9 cellular contexts compared by ENCODE assay signal in the genomic region with DNA sequence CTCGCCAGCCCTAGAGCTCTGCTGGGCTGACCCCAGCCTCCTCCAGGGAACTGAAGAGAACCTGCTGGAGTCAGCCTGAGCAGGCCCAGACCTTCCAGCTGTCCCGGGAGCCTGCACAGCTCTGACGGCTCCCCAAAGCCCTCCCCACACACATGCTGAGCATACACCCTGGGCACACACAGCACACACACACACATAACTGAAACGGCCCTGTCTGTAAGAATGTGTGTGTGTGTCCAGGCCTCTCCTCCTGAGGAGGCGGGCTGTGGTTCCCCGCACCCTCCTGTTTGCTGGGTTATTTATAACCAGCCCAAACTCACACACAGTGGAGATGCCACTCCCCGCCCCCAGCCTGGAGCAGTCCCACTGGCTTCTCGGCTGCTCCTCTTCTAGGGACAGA. TPM values are rescaled to one million over a fixed set of nuclear protein-coding genes. Genes with fewer than 3 reads are reported as not detected.
DNase-seq lines count a peak whose midpoint lies in the region; ATAC-seq and TF ChIP-seq lines count a peak whose summit lies in the region.
"Had no signal": no experiment of that assay in that cellular context is flagged by ENCODE, and none has a peak within 500 bp of the region (broad histone marks: within the 10 kb centered on the region; RNA-seq: fewer than 3 reads in every experiment).

No MANE protein-coding gene starts in this region.

- H3K36me3 ChIP-seq in HUES48 (ENCODE audit: control insufficient read depth, insufficient read depth, low read length) (no peaks in the 10 kb centered on the region), kidney epithelial cell (ENCODE audit: control insufficient read depth, insufficient read depth, low read length) (no peaks in the 10 kb centered on the region), spleen (no peaks in the 10 kb centered on the region)

- H3K4me1 Mint-ChIP-seq in activated CD8-positive, alpha-beta memory T cell treated with anti-CD3 and anti-CD28 coated beads, Interleukin-2, amount 10 ng/mL, durations not matched to agents 7 days and 5 days = no peaks in the 10 kb centered on the region

- no peaks in the 10 kb centered on the region for H3K36me3 Mint-ChIP-seq in activated CD8-positive, alpha-beta memory T cell treated with anti-CD3 and anti-CD28 coated beads, Interleukin-2, amount 10 ng/mL, durations not matched to agents 7 days and 5 days

- no peak for TF ChIP-seq POLR2A in spleen (IDR thresholded peaks at IDR 0.05)

- WGBS in spleen, 5 donors = 49 to 53% (median 52%) methylated on average over 8 of the region's 8 CpGs

- H3K4me1 ChIP-seq in HUES48 (ENCODE audit: control insufficient read depth, insufficient read depth, low read length) (peaks cover 22% of the 10 kb centered on the region), spleen (peaks cover 10 to 89% (median 51%) of the 10 kb centered on the region in 6 donors)

- CTCF ChIA-PET in activated CD8-positive, alpha-beta memory T cell treated with anti-CD3 and anti-CD28 coated beads, Interleukin-2, amount 10 ng/mL, durations not matched to agents 7 days and 5 days (lab: Charles Lee) = no interaction called here

- H3K27me3 ChIP-seq in HUES48 (ENCODE audit: control insufficient read depth, insufficient read depth, low read length) (no peaks in the 10 kb centered on the region), kidney epithelial cell (ENCODE audit: control insufficient read depth, insufficient read depth, low read length) (no peaks in the 10 kb centered on the region), spleen (replicated peaks in 1 of 7) (no peaks in the 10 kb centered on the region)

- in situ Hi-C loops in astrocyte of the spinal cord (cut with HindIII; ENCODE audit: low sequenced_read_pairs) = no loop called here

- no peak overlapping the region for H3K4me3 Mint-ChIP-seq in activated CD8-positive, alpha-beta memory T cell treated with anti-CD3 and anti-CD28 coated beads, Interleukin-2, amount 10 ng/mL, durations not matched to agents 7 days and 5 days

- no peaks in the 10 kb centered on the region for H3K9me3 Mint-ChIP-seq in activated CD8-positive, alpha-beta memory T cell treated with anti-CD3 and anti-CD28 coated beads, Interleukin-2, amount 10 ng/mL, durations not matched to agents 7 days and 5 days (ENCODE audit: low read depth)

- peak overlapping the region; percentile 32 for H3K27ac ChIP-seq in HUES48 (ENCODE audit: low read depth, low read length)
- peak overlapping the region in 6 of 8 donors; percentile 19 to 66 (median 53) for H3K27ac ChIP-seq in spleen

- no peak overlapping the region for H3K4me3 ChIP-seq in HUES48 (ENCODE audit: low read depth, low read length)
- no peak overlapping the region for H3K4me3 ChIP-seq in astrocyte of the spinal cord (ENCODE audit: low read depth, low read length)
- H3K4me3 ChIP-seq in kidney epithelial cell (ENCODE audit: low read depth, low read length) = no peak overlapping the region
- H3K4me3 ChIP-seq in spleen = no peak overlapping the region

- intact Hi-C loops in spleen (cut with DNase I; ENCODE audit: low total_unique reads) = no loop called here

- peaks cover 40% of the 10 kb centered on the region for H3K27me3 Mint-ChIP-seq in activated CD8-positive, alpha-beta memory T cell treated with anti-CD3 and anti-CD28 coated beads, Interleukin-2, amount 10 ng/mL, durations not matched to agents 7 days and 5 days

- no peak for TF ChIP-seq CTCF in astrocyte of the spinal cord (IDR thresholded peaks at IDR 0.05; ENCODE audit: low read depth, low read length)
- no peak for TF ChIP-seq CTCF in kidney epithelial cell (IDR thresholded peaks at IDR 0.05; ENCODE audit: insufficient read depth, low read length, poor library complexity, severe bottlenecking)
- no peak for TF ChIP-seq CTCF in spleen (IDR thresholded peaks at IDR 0.05 in 8 of 11, conservative IDR thresholded peaks at IDR 0.05 in 3 of 11)

- no peak overlapping the region for H3K9ac ChIP-seq in HUES48 (ENCODE audit: low read depth, low read length)

- H3K27ac Mint-ChIP-seq in activated CD8-positive, alpha-beta memory T cell treated with anti-CD3 and anti-CD28 coated beads, Interleukin-2, amount 10 ng/mL, durations not matched to agents 7 days and 5 days = no peak overlapping the region

- no peaks in the 10 kb centered on the region for H3K9me3 ChIP-seq in HUES48 (ENCODE audit: control insufficient read depth, insufficient read depth, low read length)
- H3K9me3 ChIP-seq in spleen = no peaks in the 10 kb centered on the region

- DNase-seq in astrocyte of the spinal cord (ENCODE audit: low read depth, low spot score) (peak; percentile 81), kidney epithelial cell (ENCODE audit: low read depth) (peak; percentile 37), spleen (no peak)
- DNase-seq in activated CD8-positive, alpha-beta memory T cell treated with anti-CD3 and anti-CD28 coated beads, Interleukin-2, amount 10 ng/mL, durations not matched to agents 7 days and 5 days = no peak
- no peak for DNase-seq in stimulated activated CD8-positive, alpha-beta memory T cell treated with anti-CD3 and anti-CD28 coated beads, Interleukin-4, amount 100 ng/mL, for 48 hours
- DNase-seq: activated CD8-positive, alpha-beta memory T cell treated with anti-CD3 and anti-CD28 coated beads, Interleukin-2, amount 50 U/mL, for 48 hours had no signal

- no peak for ATAC-seq in activated CD8-positive, alpha-beta memory T cell treated with anti-CD3 and anti-CD28 coated beads, Interleukin-2, amount 10 ng/mL, durations not matched to agents 7 days and 5 days
- ATAC-seq in HG02884 (IDR thresholded peaks at IDR 0.05; ENCODE audit: unreplicated experiment) (no peak), HG02571 (IDR thresholded peaks at IDR 0.05; ENCODE audit: unreplicated experiment) (no peak)

RNA-seq across cellular contexts. Expression of a gene that starts 20.2 kb away (rescaled TPM):
- total RNA-seq in kidney epithelial cell = 36.4 and 49.0 TPM in 2 replicates
- total RNA-seq in spleen = 100 to 1,000 TPM; 134 to 347 (median 175) TPM
- polyA plus RNA-seq in spleen = 10 to 100 TPM in 2 of 3 donors, 1 to 10 TPM in 1; 8.0 to 43.5 (median 14.5) TPM
- not detected for total RNA-seq in activated CD8-positive, alpha-beta memory T cell treated with anti-CD3 and anti-CD28 coated beads, Interleukin-2, amount 10 ng/mL, durations not matched to agents 7 days and 5 days

Comparison
In these comparisons a context has a peak if more than half of its experiments do, and no peak if none do; other contexts are left out.
1. DNase-seq: peak in astrocyte of the spinal cord (single experiment) and kidney epithelial cell (single experiment); none in spleen (single experiment), activated CD8-positive, alpha-beta memory T cell treated with anti-CD3 and anti-CD28 coated beads, Interleukin-2, amount 10 ng/mL, durations not matched to agents 7 days and 5 days (single experiment) and stimulated activated CD8-positive, alpha-beta memory T cell treated with anti-CD3 and anti-CD28 coated beads, Interleukin-4, amount 100 ng/mL, for 48 hours (single experiment).
2. RNA of a gene that starts 20.2 kb away (total RNA-seq): 134 to 347 TPM in spleen and 36.4 to 49.0 TPM in kidney epithelial cell; not detected in activated CD8-positive, alpha-beta memory T cell treated with anti-CD3 and anti-CD28 coated beads, Interleukin-2, amount 10 ng/mL, durations not matched to agents 7 days and 5 days; every median in the first group is over 10 times any median in the second.